ENCODE assay signal across 12 cellular contexts in genomic region chr4:4726051-4726450, GRCh38.
DNase-seq lines count a peak whose midpoint lies in the region; TF ChIP-seq lines count a peak whose summit lies in the region.
"Had no signal": no experiment of that assay in that cellular context is flagged by ENCODE, and none has a peak within 500 bp of the region (broad histone marks: within the 10 kb centered on the region; RNA-seq: fewer than 3 reads in every experiment).

No MANE protein-coding gene starts in this region.

- H3K36me3 ChIP-seq in brain microvascular endothelial cell (replicated peaks) (no peaks in the 10 kb centered on the region), osteoblast (ENCODE audit: insufficient read depth, low read length) (no peaks in the 10 kb centered on the region), vagina (no peaks in the 10 kb centered on the region)
- H3K36me3 ChIP-seq: adrenal gland had no signal

- no peak for TF ChIP-seq POLR2A in vagina (IDR thresholded peaks at IDR 0.05)

- no peak overlapping the region for H3K4me2 ChIP-seq in osteoblast (ENCODE audit: insufficient read depth, low read length)

- intact Hi-C loops in vagina (cut with DNase I) (no loop called here), CD14-positive monocyte (cut with micrococcal nuclease) (no loop called here)

- H3K4me3 Mint-ChIP-seq in CD14-positive monocyte, result no peak overlapping the region

- DNase-seq in GM10266 (ENCODE audit: extremely low spot score), result no peak
- peak; percentile 15 for DNase-seq in KBM-7
- no peak for DNase-seq in brain microvascular endothelial cell
- no peak for DNase-seq in osteoblast (ENCODE audit: insufficient read length, low spot score, missing footprints)
- DNase-seq in NCI-H2081 treated with DMSO at 0.1 percent for 48 hours (lab: John Stamatoyannopoulos, UW), result no peak
- DNase-seq in vagina (ENCODE audit: extremely low spot score in 2 of 2), result no peak
- no peak for DNase-seq in CD14-positive monocyte (ENCODE audit: low spot score)
- DNase-seq: adrenal gland, GF-D8, GM23248, KG1, T1000 had no signal

- peaks cover 14 to 62% (median 47%) of the 10 kb centered on the region in 7 donors for H3K9me3 Mint-ChIP-seq in CD14-positive monocyte

- no peaks in the 10 kb centered on the region for H3K4me1 ChIP-seq in osteoblast (ENCODE audit: insufficient read depth, low read length)
- peaks cover 12% of the 10 kb centered on the region for H3K4me1 ChIP-seq in vagina
- H3K4me1 ChIP-seq: adrenal gland had no signal

- H4K20me1 ChIP-seq in osteoblast (ENCODE audit: insufficient read depth, low read length), result no peaks in the 10 kb centered on the region

- no peaks in the 10 kb centered on the region for H3K27me3 Mint-ChIP-seq in CD14-positive monocyte (ENCODE audit: low read depth in 3 of 3)

- no peaks in the 10 kb centered on the region for H3K79me2 ChIP-seq in osteoblast (ENCODE audit: insufficient read depth, low read length)

- in situ Hi-C loops in KBM-7 (cut with MboI; ENCODE audit: low pct_unique_long_range_greater_than_20kb, low sequenced_read_pairs) (no loop called here), brain microvascular endothelial cell (cut with HindIII; ENCODE audit: low pct_ligation_motif_present, low sequenced_read_pairs) (no loop called here)

- H3K36me3 Mint-ChIP-seq in CD14-positive monocyte, result no peaks in the 10 kb centered on the region

- H3K27me3 ChIP-seq in brain microvascular endothelial cell (replicated peaks) (no peaks in the 10 kb centered on the region), osteoblast (ENCODE audit: insufficient read depth, low read length) (no peaks in the 10 kb centered on the region), vagina (no peaks in the 10 kb centered on the region)
- H3K27me3 ChIP-seq: adrenal gland had no signal

- H3K9me3 ChIP-seq in osteoblast (ENCODE audit: low read depth, low read length), result peaks cover 9% of the 10 kb centered on the region
- no peaks in the 10 kb centered on the region for H3K9me3 ChIP-seq in vagina

- no peaks in the 10 kb centered on the region for H3K4me1 Mint-ChIP-seq in CD14-positive monocyte

- TF ChIP-seq CTCF in GM10266 (IDR thresholded peaks at IDR 0.05; ENCODE audit: control insufficient read depth, insufficient read depth, low read depth, missing control alignments) (peak; percentile 8), brain microvascular endothelial cell (IDR thresholded peaks at IDR 0.05; ENCODE audit: low read depth, low read length, missing control alignments) (peak; percentile 58), osteoblast (IDR thresholded peaks at IDR 0.05; ENCODE audit: extremely low read depth, low read depth, low read length) (peak; percentile 21), vagina (IDR thresholded peaks at IDR 0.05) (no peak), CD14-positive monocyte (IDR thresholded peaks at IDR 0.05) (no peak)

- no peak overlapping the region for H3K27ac Mint-ChIP-seq in CD14-positive monocyte

- H3K27ac ChIP-seq in brain microvascular endothelial cell (no peak overlapping the region), osteoblast (ENCODE audit: low read depth, low read length) (no peak overlapping the region), vagina (no peak overlapping the region)
- H3K27ac ChIP-seq: adrenal gland, GM23248 had no signal

- H3K4me3 ChIP-seq in brain microvascular endothelial cell (ENCODE audit: low read depth, low read length) (no peak overlapping the region), osteoblast (ENCODE audit: insufficient read depth, low read length) (no peak overlapping the region), vagina (no peak overlapping the region)
- H3K4me3 ChIP-seq: adrenal gland, GM23248 had no signal

- H2AFZ ChIP-seq in osteoblast (ENCODE audit: low read length), result no peak overlapping the region
- H2AFZ ChIP-seq: GM23248 had no signal

Comparison
In these comparisons a context has a peak if more than half of its experiments do, and no peak if none do; other contexts are left out.
1. CTCF ChIP-seq: peak in GM10266 (single experiment), brain microvascular endothelial cell (single experiment) and osteoblast (single experiment); none in vagina (0 of 3) and CD14-positive monocyte (single experiment).